Comparison of ENCODE assay signal across 8 cellular contexts in genomic region chr19:17109962-17110598, GRCh38. TPM values are rescaled to one million over a fixed set of nuclear protein-coding genes. Genes with fewer than 3 reads are reported as not detected.
DNase-seq lines count a peak whose midpoint lies in the region; ATAC-seq and TF ChIP-seq lines count a peak whose summit lies in the region.

No MANE protein-coding gene starts in this region.

- CTCF ChIA-PET in A673 (lab: Charles Lee) = no interaction called here

- no peak overlapping the region for H3K9ac ChIP-seq in mucosa of rectum (ENCODE audit: low read depth in 1 of 2, low read length in 2 of 2)

- peaks cover 14 to 24% of the 10 kb centered on the region in 2 donors for H3K4me1 ChIP-seq in mucosa of rectum (ENCODE audit: control insufficient read depth in 2 of 2, insufficient read depth in 2 of 2, low read length in 2 of 2)
- H3K4me1 ChIP-seq in A673 (ENCODE audit: insufficient read depth, low read length, poor library complexity, severe bottlenecking) = peaks cover 33% of the 10 kb centered on the region

- peaks cover 6 to 14% of the 10 kb centered on the region in 2 donors for H3K36me3 ChIP-seq in mucosa of rectum (ENCODE audit: control insufficient read depth in 2 of 2, insufficient read depth in 2 of 2, low read length in 2 of 2)
- H3K36me3 ChIP-seq in A673 (ENCODE audit: insufficient read depth, low read length, poor library complexity, severe bottlenecking) = peaks cover 3% of the 10 kb centered on the region

- peak overlapping the region in 1 of 2 donors; percentile 1 for H3K4me3 ChIP-seq in mucosa of rectum (ENCODE audit: low read length in 2 of 2)
- no peak overlapping the region for H3K4me3 ChIP-seq in A673 (ENCODE audit: low read depth, low read length, poor library complexity, severe bottlenecking)

- H3K9me3 ChIP-seq in mucosa of rectum (ENCODE audit: control insufficient read depth in 2 of 2, low read length in 2 of 2) = no peaks in the 10 kb centered on the region
- H3K9me3 ChIP-seq in A673 (ENCODE audit: low read depth, low read length, poor library complexity, severe bottlenecking) = no peaks in the 10 kb centered on the region

- POLR2A ChIA-PET in A673 (lab: Charles Lee; ENCODE audit: low non-redundant PET) = no interaction called here

- TF ChIP-seq CTCF in A673 (conservative IDR thresholded peaks at IDR 0.05; ENCODE audit: low read depth, low read length) = no peak

- H3K27ac ChIP-seq in mucosa of rectum (ENCODE audit: low read depth in 2 of 2, low read length in 2 of 2) (peak overlapping the region; percentile 30 to 59), A673 (ENCODE audit: low read depth, low read length, poor library complexity, severe bottlenecking) (no peak overlapping the region)

- peak; percentile 44 for ATAC-seq in HG02588 (IDR thresholded peaks at IDR 0.05; ENCODE audit: unreplicated experiment)
- no peak for ATAC-seq in GM18870 (IDR thresholded peaks at IDR 0.05; ENCODE audit: unreplicated experiment)

- intact Hi-C loops in A673 (cut with micrococcal nuclease; ENCODE audit: unreplicated experiment) = no loop called here

- H3K27me3 ChIP-seq in mucosa of rectum (ENCODE audit: control insufficient read depth in 2 of 2, insufficient read depth in 2 of 2, low read length in 2 of 2) (no peaks in the 10 kb centered on the region), A673 (replicated peaks; ENCODE audit: insufficient read depth, low read depth, low read length, poor library complexity) (no peaks in the 10 kb centered on the region)

- BruUV-seq in A673 (replicated peaks; lab: Mats Ljungman, UMichigan) = no TSS peak

- DNase-seq in GF-D8 (lab: John Stamatoyannopoulos, UW) (peak; percentile 50), A673 (ENCODE audit: low spot score) (no peak), NCI-H1417 (lab: John Stamatoyannopoulos, UW) (no peak)
- peak; percentile 30 to 31 for DNase-seq in activated T-cell treated with anti-CD3 and anti-CD28 coated beads, Interleukin-2, amount 50 U/mL, for 48 hours
- no peak for DNase-seq in central memory CD4-positive, alpha-beta T cell

RNA-seq across cellular contexts. Expression of gene MYO9B, which starts 34.5 kb away (rescaled TPM):
- 85.2 and 85.4 TPM in 2 replicates for total RNA-seq in A673 (2021)

RNA-seq across cellular contexts. Expression of gene HAUS8, which starts 34.8 kb away (rescaled TPM):
- total RNA-seq in A673 (2021) = 66.4 and 68.1 TPM in 2 replicates

Comparison
In these comparisons a context has a peak if more than half of its experiments do, and no peak if none do; other contexts are left out.
1. DNase-seq: peak in GF-D8 (single experiment) and activated T-cell treated with anti-CD3 and anti-CD28 coated beads, Interleukin-2, amount 50 U/mL, for 48 hours (2 of 2); none in A673 (single experiment), NCI-H1417 (0 of 3) and central memory CD4-positive, alpha-beta T cell (single experiment).